20 cellular contexts compared by ENCODE assay signal in genomic region chr11:117794144-117794543, GRCh38. TPM values are rescaled to one million over a fixed set of nuclear protein-coding genes. Genes with fewer than 3 reads are reported as not detected.
DNase-seq lines count a peak whose midpoint lies in the region; ATAC-seq and TF ChIP-seq lines count a peak whose summit lies in the region.
"Had no signal": no experiment of that assay in that cellular context is flagged by ENCODE, and none has a peak within 500 bp of the region (broad histone marks: within the 10 kb centered on the region; RNA-seq: fewer than 3 reads in every experiment).

No MANE protein-coding gene starts in this region.

- ATAC-seq in HG02885 (IDR thresholded peaks at IDR 0.05; ENCODE audit: poor library complexity, unreplicated experiment) = no peak
- ATAC-seq: PC-3 had no signal

- DNase-seq in NCI-H526 treated with DMSO at 0.1 percent for 48 hours (lab: John Stamatoyannopoulos, UW) (peak; percentile 79), globus pallidus (ENCODE audit: low spot score) (peak; percentile 74), midbrain (lab: John Stamatoyannopoulos, UW) (peak; percentile 37), amniotic stem cell (lab: John Stamatoyannopoulos, UW) (no peak), GM10266 (ENCODE audit: extremely low spot score) (no peak)
- DNase-seq: BE2C, DMS53, GDM1, Karpas-422, NCI-H1694, NCI-H2081, NCI-H2171, NCI-H345, NCI-H524, PC-3, SHP77 had no signal

- TF ChIP-seq CTCF in GM10266 (IDR thresholded peaks at IDR 0.05; ENCODE audit: control insufficient read depth, insufficient read depth, low read depth, missing control alignments) = no peak

- H3K27ac ChIP-seq in temporal lobe (ENCODE audit: low read depth, low read length) = peak overlapping the region; percentile 80

RNA-seq across cellular contexts. Expression of gene DSCAML1, which starts 2.9 kb away (rescaled TPM):
- 9.1 TPM for total RNA-seq in temporal lobe
- total RNA-seq: M059J, PC-3, RPMI7951 had no signal

RNA-seq across cellular contexts. Expression of gene FXYD2, which starts 30.4 kb away (rescaled TPM):
- 0.49 TPM for total RNA-seq in temporal lobe
- total RNA-seq: M059J, PC-3, RPMI7951 had no signal

Comparison
In these comparisons a context has a peak if more than half of its experiments do, and no peak if none do; other contexts are left out.
1. DNase-seq: peak in NCI-H526 treated with DMSO at 0.1 percent for 48 hours (single experiment), globus pallidus (single experiment) and midbrain (single experiment); none in amniotic stem cell (single experiment) and GM10266 (single experiment).